ENCODE assay signal across 20 cellular contexts in genomic region chr9:116639251-116639741, GRCh38. TPM values are rescaled to one million over a fixed set of nuclear protein-coding genes. Genes with fewer than 3 reads are reported as not detected.
DNase-seq lines count a peak whose midpoint lies in the region; ATAC-seq and TF ChIP-seq lines count a peak whose summit lies in the region.
"Had no signal": no experiment of that assay in that cellular context is flagged by ENCODE, and none has a peak within 500 bp of the region (broad histone marks: within the 10 kb centered on the region; RNA-seq: fewer than 3 reads in every experiment).

No MANE protein-coding gene starts in this region.

- no peak overlapping the region for H2BK120ac ChIP-seq in mesenchymal stem cell (ENCODE audit: low read depth, low read length)

- DNase-seq in EH (ENCODE audit: low read depth) (peak; percentile 87), HS-5 (ENCODE audit: low read depth) (peak; percentile 61), fibroblast of lung (ENCODE audit: low read depth in 2 of 2) (peak; percentile 16 to 70), mesenchymal stem cell (peak; percentile 34), left colon (no peak), A172 (ENCODE audit: low spot score) (no peak)
- DNase-seq in activated CD4-positive, alpha-beta T cell treated with anti-CD3 and anti-CD28 coated beads, Interleukin-2, amount 50 U/mL, for 1 hour, result no peak
- DNase-seq: CD8-positive, alpha-beta T cell; DMS53; effector memory CD4-positive, alpha-beta T cell; kidney; MG63; NCI-H1417 treated with DMSO at 0.1 percent for 48 hours; NCI-H526; posterior cingulate gyrus; small intestine; stimulated activated CD4-positive, alpha-beta T cell treated with anti-CD3 and anti-CD28 coated beads, Interleukin-2, amount 100 ng/mL, for 48 hours; stimulated activated naive CD8-positive, alpha-beta T cell treated with anti-CD3 and anti-CD28 coated beads, Interleukin-15, Interleukin-2, amounts not matched to agents 100 U/mL and 50 U/mL, for 24 hours; tibial artery had no signal

- no peak overlapping the region for H3K23ac ChIP-seq in mesenchymal stem cell (ENCODE audit: low read length in 2 of 2)

- H3K27me3 ChIP-seq in fibroblast of lung (ENCODE audit: control insufficient read depth, insufficient read depth, low read length) (no peaks in the 10 kb centered on the region), mesenchymal stem cell (ENCODE audit: control insufficient read depth in 1 of 2, insufficient read depth in 1 of 2, low read length in 2 of 2) (no peaks in the 10 kb centered on the region)
- H3K27me3 ChIP-seq: MG63, tibial artery had no signal

- no peak overlapping the region for H3K14ac ChIP-seq in mesenchymal stem cell (ENCODE audit: low read length in 2 of 2)

- H4K8ac ChIP-seq in mesenchymal stem cell (ENCODE audit: low read length), result no peak overlapping the region

- no peak overlapping the region for H3K4me2 ChIP-seq in fibroblast of lung (ENCODE audit: extremely low read depth, insufficient read depth, low read length)
- H3K4me2 ChIP-seq in mesenchymal stem cell (ENCODE audit: low read length, poor library complexity, severe bottlenecking), result peak overlapping the region; percentile 5

- H2AK5ac ChIP-seq in mesenchymal stem cell (ENCODE audit: low read length, severe bottlenecking), result no peak overlapping the region

- no peak overlapping the region for H3K18ac ChIP-seq in mesenchymal stem cell (ENCODE audit: low read depth in 1 of 2, low read length in 2 of 2)

- no peaks in the 10 kb centered on the region for H3K79me1 ChIP-seq in mesenchymal stem cell (replicated peaks; ENCODE audit: low read length, poor library complexity, severe bottlenecking)

- no peak overlapping the region for H2BK15ac ChIP-seq in mesenchymal stem cell (ENCODE audit: low read depth, poor library complexity, severe bottlenecking)

- H3K79me2 ChIP-seq in fibroblast of lung (ENCODE audit: control insufficient read depth, insufficient read depth, low read length), result no peaks in the 10 kb centered on the region

- TF ChIP-seq CTCF in fibroblast of lung (conservative IDR thresholded peaks at IDR 0.05 in 1 of 2, IDR thresholded peaks at IDR 0.05 in 1 of 2; ENCODE audit: low read depth in 1 of 2, low read length in 2 of 2), result no peak

- no peaks in the 10 kb centered on the region for H3K36me3 ChIP-seq in fibroblast of lung (ENCODE audit: control insufficient read depth, insufficient read depth, low read length)
- H3K36me3 ChIP-seq in mesenchymal stem cell (ENCODE audit: control insufficient read depth in 1 of 2, insufficient read depth in 2 of 2, low read depth in 1 of 2, low read length in 2 of 2), result no peaks in the 10 kb centered on the region
- H3K36me3 ChIP-seq: MG63, tibial artery had no signal

- H3K4me1 ChIP-seq in fibroblast of lung (ENCODE audit: control insufficient read depth, extremely low read depth, insufficient read depth, low read length) (peaks cover 5% of the 10 kb centered on the region), mesenchymal stem cell (ENCODE audit: control insufficient read depth, insufficient read depth, low read depth, low read length) (peaks cover 3% of the 10 kb centered on the region)

- no peak overlapping the region for H3K4me3 ChIP-seq in fibroblast of lung (replicated peaks in 1 of 4; ENCODE audit: control extremely low read depth in 1 of 4, insufficient read depth in 1 of 4, low read depth in 3 of 4, low read length in 4 of 4)
- no peak overlapping the region for H3K4me3 ChIP-seq in mesenchymal stem cell (ENCODE audit: insufficient read depth in 1 of 2, low read depth in 1 of 2, low read length in 2 of 2)
- H3K4me3 ChIP-seq: MG63, tibial artery had no signal

- no peak overlapping the region for H2AFZ ChIP-seq in fibroblast of lung (ENCODE audit: low read length)
- H2AFZ ChIP-seq in mesenchymal stem cell (ENCODE audit: low read depth, low read length), result no peak overlapping the region

- no peak overlapping the region for H4K91ac ChIP-seq in mesenchymal stem cell (ENCODE audit: low read length)

- no peak overlapping the region for H2BK12ac ChIP-seq in mesenchymal stem cell (ENCODE audit: low read length in 2 of 2)

- H3K9me3 ChIP-seq in fibroblast of lung (ENCODE audit: control insufficient read depth, insufficient read depth, low read depth, low read length), result no peaks in the 10 kb centered on the region
- peaks cover 7% of the 10 kb centered on the region for H3K9me3 ChIP-seq in mesenchymal stem cell (ENCODE audit: control insufficient read depth, low read length)
- H3K9me3 ChIP-seq: MG63, tibial artery had no signal

- no peak overlapping the region for H3K27ac ChIP-seq in fibroblast of lung (ENCODE audit: insufficient read depth, low read length)
- no peak overlapping the region for H3K27ac ChIP-seq in mesenchymal stem cell (ENCODE audit: low read length, poor library complexity, severe bottlenecking)
- H3K27ac ChIP-seq: tibial artery had no signal

- H2BK5ac ChIP-seq in mesenchymal stem cell (ENCODE audit: low read depth, low read length, poor library complexity, severe bottlenecking), result no peak overlapping the region

- ATAC-seq in left colon (no peak), GM21360 (IDR thresholded peaks at IDR 0.05; ENCODE audit: unreplicated experiment) (no peak)
- ATAC-seq: CD8-positive, alpha-beta T cell; stimulated activated naive CD8-positive, alpha-beta T cell treated with anti-CD3 and anti-CD28 coated beads, Interleukin-15, Interleukin-2, amounts not matched to agents 100 U/mL and 50 U/mL, for 24 hours had no signal

- H3K9ac ChIP-seq in fibroblast of lung (ENCODE audit: insufficient read depth, low read length) (no peak overlapping the region), mesenchymal stem cell (ENCODE audit: low read length) (no peak overlapping the region)

- intact Hi-C loops in left colon (cut with DNase I, micrococcal nuclease), result no loop called here

- no peaks in the 10 kb centered on the region for H4K20me1 ChIP-seq in fibroblast of lung (ENCODE audit: control insufficient read depth, extremely low read depth, insufficient read depth, low read length)

- H3K4ac ChIP-seq in mesenchymal stem cell (ENCODE audit: low read depth in 1 of 2, low read length in 2 of 2), result no peak overlapping the region

RNA-seq across cellular contexts. Expression of gene TRIM32, which starts 47.8 kb away (rescaled TPM):
- total RNA-seq in fibroblast of lung (18.5 and 23.8 TPM in 2 replicates), left colon (10 to 100 TPM; 11.4 to 17.7 TPM)
- polyA plus RNA-seq in fibroblast of lung, result 17.8 and 18.9 TPM in 2 replicates
- polyA plus RNA-seq in fibroblast of lung (2012), result 13.9 and 15.6 TPM in 2 replicates
- 43.0 and 70.5 TPM in 2 replicates for polyA minus RNA-seq in fibroblast of lung (ENCODE audit: low replicate concordance)
- 12.1 TPM for polyA plus RNA-seq in mesenchymal stem cell (2013, experiment 1 of 2)
- polyA plus RNA-seq in mesenchymal stem cell (2013, experiment 2 of 2), result 11.4 TPM
- 30.5 and 31.7 TPM in 2 replicates for total RNA-seq in A172 (2014; rRNA removed; shearing (Covaris generic))

Comparison
In these comparisons a context has a peak if more than half of its experiments do, and no peak if none do; other contexts are left out.
1. DNase-seq: peak in EH (single experiment), HS-5 (single experiment), fibroblast of lung (2 of 2) and mesenchymal stem cell (single experiment); none in activated CD4-positive, alpha-beta T cell treated with anti-CD3 and anti-CD28 coated beads, Interleukin-2, amount 50 U/mL, for 1 hour (single experiment), left colon (0 of 2) and A172 (single experiment).